In the genomic region with DNA sequence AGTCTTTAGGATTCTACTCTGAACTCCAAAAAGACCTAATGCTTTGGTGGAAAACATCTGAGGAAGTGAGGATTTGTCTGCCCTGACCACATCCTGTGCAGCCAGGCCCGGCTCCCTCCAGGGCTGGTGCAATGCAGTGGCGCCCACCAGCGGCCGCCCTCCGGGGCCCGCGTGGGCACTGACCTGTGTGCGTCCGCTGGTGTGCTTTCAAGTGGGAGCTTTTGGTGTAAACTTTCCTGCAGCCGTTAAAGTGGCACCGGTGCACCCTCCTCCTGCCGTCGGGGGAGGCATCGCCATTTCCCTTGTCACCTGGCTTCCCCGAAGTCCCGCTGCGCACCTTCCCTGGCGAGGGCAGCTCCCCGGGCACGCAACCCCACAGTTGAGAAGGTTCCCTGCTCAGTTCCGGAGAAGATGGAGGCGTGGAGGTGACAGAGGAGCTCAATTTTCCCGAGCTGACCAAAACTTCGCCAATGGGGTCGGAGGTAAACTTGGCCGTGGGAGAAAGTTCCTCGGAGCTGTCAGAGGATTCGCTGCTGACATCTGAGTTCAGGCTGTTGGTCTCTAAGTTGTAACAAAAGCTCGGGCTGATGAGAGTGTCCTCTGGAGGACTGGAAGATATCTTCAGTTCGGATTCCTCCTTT, we compare ENCODE assay signal across 8 cellular contexts. TPM values are rescaled to one million over a fixed set of nuclear protein-coding genes. Genes with fewer than 3 reads are reported as not detected.
DNase-seq lines count a peak whose midpoint lies in the region; ATAC-seq, FAIRE-seq and TF ChIP-seq lines count a peak whose summit lies in the region.

No MANE protein-coding gene starts in this region.

- H3K4me3 Mint-ChIP-seq in activated T-helper 17 cell treated with anti-CD3 and anti-CD28 coated beads, Interleukin-2, amount 50 U/mL, for 72 hours: peak overlapping the region; percentile 98
- H3K4me3 Mint-ChIP-seq in progenitor cell of endocrine pancreas (ENCODE audit: low read depth): peak overlapping the region; percentile 91

- FAIRE-seq in D721Med (lab: Jason Lieb, UNC): no peak

- peaks cover 63% of the 10 kb centered on the region for H3K4me1 ChIP-seq in BLaER1

- peaks cover 73% of the 10 kb centered on the region for H4K20me1 ChIP-seq in BLaER1

- H3K9me3 ChIP-seq in BLaER1: no peaks in the 10 kb centered on the region

- H3K4me3 ChIP-seq in BLaER1 (peak overlapping the region; percentile 86), foreskin fibroblast (ENCODE audit: low read depth in 1 of 2, low read length in 2 of 2) (peak overlapping the region; percentile 77 to 89)

- peaks cover 44% of the 10 kb centered on the region for H3K4me1 Mint-ChIP-seq in activated T-helper 17 cell treated with anti-CD3 and anti-CD28 coated beads, Interleukin-2, amount 50 U/mL, for 72 hours
- peaks cover 36% of the 10 kb centered on the region for H3K4me1 Mint-ChIP-seq in progenitor cell of endocrine pancreas (ENCODE audit: low read depth)

- H3K9ac ChIP-seq in BLaER1: peak overlapping the region; percentile 99

- TF ChIP-seq CTCF in foreskin fibroblast (IDR thresholded peaks at IDR 0.05; ENCODE audit: low read depth, low read length) (peak; percentile 63), progenitor cell of endocrine pancreas (IDR thresholded peaks at IDR 0.05; ENCODE audit: unreplicated experiment) (peak; percentile 8), D721Med (IDR thresholded peaks at IDR 0.05; ENCODE audit: insufficient read depth, missing control alignments) (no peak)

- H3K9me3 Mint-ChIP-seq in activated T-helper 17 cell treated with anti-CD3 and anti-CD28 coated beads, Interleukin-2, amount 50 U/mL, for 72 hours: no peaks in the 10 kb centered on the region
- H3K9me3 Mint-ChIP-seq in progenitor cell of endocrine pancreas (ENCODE audit: low read depth): no peaks in the 10 kb centered on the region

- no peaks in the 10 kb centered on the region for H3K27me3 ChIP-seq in BLaER1

- ATAC-seq in activated T-helper 17 cell treated with anti-CD3 and anti-CD28 coated beads, Interleukin-2, amount 50 U/mL, for 72 hours (replicated peaks): peak; percentile 16
- ATAC-seq in GM18907 (IDR thresholded peaks at IDR 0.05; ENCODE audit: unreplicated experiment): no peak

- no peaks in the 10 kb centered on the region for H3K27me3 Mint-ChIP-seq in activated T-helper 17 cell treated with anti-CD3 and anti-CD28 coated beads, Interleukin-2, amount 50 U/mL, for 72 hours
- H3K27me3 Mint-ChIP-seq in progenitor cell of endocrine pancreas: no peaks in the 10 kb centered on the region

- peaks cover 100% of the 10 kb centered on the region for H3K36me3 Mint-ChIP-seq in activated T-helper 17 cell treated with anti-CD3 and anti-CD28 coated beads, Interleukin-2, amount 50 U/mL, for 72 hours (ENCODE audit: low read depth)
- H3K36me3 Mint-ChIP-seq in progenitor cell of endocrine pancreas (ENCODE audit: insufficient read depth): peaks cover 48% of the 10 kb centered on the region

- H3K4me2 ChIP-seq in BLaER1: peak overlapping the region; percentile 92

- peaks cover 55% of the 10 kb centered on the region for H3K36me3 ChIP-seq in BLaER1

- DNase-seq in LHCN-M2 (ENCODE audit: low read depth): peak; percentile 73
- peak; percentile 59 to 69 for DNase-seq in foreskin fibroblast
- no peak for DNase-seq in progenitor cell of endocrine pancreas (ENCODE audit: low spot score, unreplicated experiment)
- no peak for DNase-seq in kidney glomerular epithelial cell (lab: John Stamatoyannopoulos, UW)
- DNase-seq in D721Med (ENCODE audit: insufficient read length, low spot score): no peak

- peak overlapping the region; percentile 97 for H3K27ac ChIP-seq in BLaER1

- peak overlapping the region; percentile 100 for H3K27ac Mint-ChIP-seq in activated T-helper 17 cell treated with anti-CD3 and anti-CD28 coated beads, Interleukin-2, amount 50 U/mL, for 72 hours
- peak overlapping the region; percentile 99 for H3K27ac Mint-ChIP-seq in progenitor cell of endocrine pancreas

RNA-seq across cellular contexts. Expression of a gene that starts 3.4 kb away (rescaled TPM):
- 30.7 and 35.9 TPM in 2 replicates for total RNA-seq in LHCN-M2 (2014; rRNA removed)
- polyA plus RNA-seq in LHCN-M2 (2012): 48.4 TPM
- 100 to 1,000 TPM; 163 to 201 TPM for total RNA-seq in activated T-helper 17 cell treated with anti-CD3 and anti-CD28 coated beads, Interleukin-2, amount 50 U/mL, for 72 hours
- total RNA-seq in progenitor cell of endocrine pancreas: 95.5 and 109 TPM in 2 replicates

Comparison
In these comparisons a context has a peak if more than half of its experiments do, and no peak if none do; other contexts are left out.
1. DNase-seq: peak in LHCN-M2 (single experiment) and foreskin fibroblast (2 of 2); none in progenitor cell of endocrine pancreas (single experiment), kidney glomerular epithelial cell (single experiment) and D721Med (single experiment).